ENCODE assay signal across 25 cellular contexts in the genomic region with DNA sequence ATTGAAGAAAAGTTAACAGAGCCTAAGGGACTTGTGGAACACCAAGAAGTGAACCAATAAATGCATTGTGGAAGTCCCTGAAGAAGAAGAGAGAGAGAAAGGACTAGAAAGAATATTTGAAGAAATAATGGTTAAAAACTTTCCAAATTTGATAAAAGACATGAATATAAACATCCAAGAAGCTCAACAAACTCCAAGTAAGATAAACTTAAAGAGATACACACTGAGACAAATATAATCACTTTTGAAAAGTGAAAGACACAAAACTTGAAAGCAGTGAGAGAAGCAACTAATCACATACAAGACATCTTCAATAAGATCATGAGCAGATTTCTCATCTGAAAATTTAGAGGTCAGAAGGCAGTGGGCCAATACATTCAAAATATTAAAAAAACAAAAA.
"Had no signal": no experiment of that assay in that cellular context is flagged by ENCODE, and none has a peak within 500 bp of the region (broad histone marks: within the 10 kb centered on the region; RNA-seq: fewer than 3 reads in every experiment).

No MANE protein-coding gene starts in this region.

- H2AFZ ChIP-seq: neural progenitor cell, parathyroid adenoma had no signal

- H3K4me1 ChIP-seq: neural progenitor cell, parathyroid adenoma, psoas muscle, sigmoid colon, thyroid gland, tibial nerve, upper lobe of left lung, vagina had no signal

- H3K4me2 ChIP-seq: neural progenitor cell had no signal

- H3K27ac ChIP-seq: neural progenitor cell, ovary, parathyroid adenoma, psoas muscle, right lobe of liver, sigmoid colon, stomach, thoracic aorta, thyroid gland, tibial nerve, upper lobe of left lung, vagina had no signal

- H3K9me3 ChIP-seq: ovary, thyroid gland, vagina had no signal

- H3K9ac ChIP-seq: neural progenitor cell, parathyroid adenoma had no signal

- H3K36me3 ChIP-seq: neural progenitor cell, ovary, sigmoid colon, stomach, thoracic aorta, thyroid gland, tibial nerve, upper lobe of left lung, vagina had no signal

- H3K79me2 ChIP-seq: parathyroid adenoma had no signal

- H3K27me3 ChIP-seq: neural progenitor cell, ovary, right lobe of liver, sigmoid colon, stomach, thyroid gland, tibial nerve, upper lobe of left lung, vagina had no signal

- FAIRE-seq: small intestine, urothelium cell line had no signal

- H3K4me3 ChIP-seq: neural progenitor cell, ovary, psoas muscle, right lobe of liver, sigmoid colon, stomach, thoracic aorta, thyroid gland, tibial nerve, upper lobe of left lung, vagina had no signal

- DNase-seq: natural killer cell; occipital lobe; ovary; posterior cingulate gyrus; psoas muscle; right cardiac atrium; right lobe of liver; sigmoid colon; small intestine; stimulated activated CD4-positive, alpha-beta T cell treated with anti-CD3 and anti-CD28 coated beads, Interleukin-15, amount 100 ng/mL, for 24 hours; stimulated activated CD4-positive, alpha-beta T cell treated with anti-CD3 and anti-CD28 coated beads, Interleukin-2, amount 100 ng/mL, for 24 hours; stimulated activated CD4-positive, alpha-beta T cell treated with anti-CD3 and anti-CD28 coated beads, Interleukin-2, amount 100 ng/mL, for 48 hours; stimulated activated CD4-positive, alpha-beta T cell treated with anti-CD3 and anti-CD28 coated beads, Interleukin-4, amount 100 ng/mL, for 24 hours; stimulated activated naive B cell treated with anti-CD40 and anti-IgM and Interleukin-4, amounts not matched to agents 10 μg/mL and 1 μg/mL and 100 μg/mL, for 72 hours; stimulated activated naive CD4-positive, alpha-beta T cell treated with Interleukin-2 at 50 U/mL for 16 hours; stomach; thyroid gland; trophoblast cell; upper lobe of left lung had no signal
